ENCODE assay signal across 8 cellular contexts in genomic region chr6:111484655-111484974, GRCh38. TPM values are rescaled to one million over a fixed set of nuclear protein-coding genes. Genes with fewer than 3 reads are reported as not detected.
DNase-seq lines count a peak whose midpoint lies in the region; TF ChIP-seq lines count a peak whose summit lies in the region.

No MANE protein-coding gene starts in this region.

- H3K9me3 ChIP-seq in suprapubic skin, result no peaks in the 10 kb centered on the region

- H3K4me1 ChIP-seq in suprapubic skin, result peaks cover 21% of the 10 kb centered on the region

- TF ChIP-seq POLR2A in suprapubic skin (IDR thresholded peaks at IDR 0.05), result no peak

- no peaks in the 10 kb centered on the region for H3K27me3 Mint-ChIP-seq in activated T-helper 1 cell treated with anti-CD3 and anti-CD28 coated beads, Interleukin-12 subunit alpha, Interleukin-12 subunit beta, Interleukin-2, Interleukin-4 antibody, amounts not matched to agents 30 ng/mL and 10 ng/mL and 1 ng/mL, durations not matched to agents 14 hours and 24 hours and 36 hours (ENCODE audit: insufficient read depth)
- peaks cover 13 to 21% (median 14%) of the 10 kb centered on the region in 3 donors for H3K27me3 Mint-ChIP-seq in immature natural killer cell (ENCODE audit: low read depth in 3 of 3)

- no peak for DNase-seq in AG09309 (ENCODE audit: low read depth)
- no peak for DNase-seq in HL-60 (ENCODE audit: low read depth in 1 of 2, low spot score in 1 of 2)
- DNase-seq in activated T-helper 1 cell treated with anti-CD3 and anti-CD28 coated beads, Interleukin-12 subunit alpha, Interleukin-12 subunit beta, Interleukin-2, Interleukin-4 antibody, amounts not matched to agents 30 ng/mL and 10 ng/mL and 1 ng/mL, durations not matched to agents 14 hours and 24 hours and 36 hours (ENCODE audit: low spot score), result no peak
- DNase-seq in immature natural killer cell, result no peak
- DNase-seq in suprapubic skin (ENCODE audit: low spot score in 2 of 2), result no peak
- DNase-seq in HK-2 (ENCODE audit: unreplicated experiment), result no peak
- no peak for DNase-seq in activated CD8-positive, alpha-beta memory T cell treated with anti-CD3 and anti-CD28 coated beads, Interleukin-2, amount 50 U/mL, for 4 hours
- DNase-seq in stimulated activated naive CD4-positive, alpha-beta T cell treated with Interleukin-2 at 50 U/mL for 16 hours (lab: John Stamatoyannopoulos, UW), result no peak

- no peak for TF ChIP-seq EP300 in suprapubic skin (IDR thresholded peaks at IDR 0.05)

- intact Hi-C loops in activated T-helper 1 cell treated with anti-CD3 and anti-CD28 coated beads, Interleukin-12 subunit alpha, Interleukin-12 subunit beta, Interleukin-2, Interleukin-4 antibody, amounts not matched to agents 30 ng/mL and 10 ng/mL and 1 ng/mL, durations not matched to agents 14 hours and 24 hours and 36 hours (cut with micrococcal nuclease), result loop anchor here (1.0 to 5.0 kb wide), 8 partner anchors 49 to 607 kb away; partner anchors contain the start of gene SLC16A10

- H3K27ac ChIP-seq in HL-60 (replicated peaks) (peak overlapping the region; percentile 96), suprapubic skin (peak overlapping the region; percentile 99)

- TF ChIP-seq CTCF in AG09309 (IDR thresholded peaks at IDR 0.05; ENCODE audit: control insufficient read depth, insufficient read depth, low read depth, low read length, missing control alignments) (no peak), HL-60 (IDR thresholded peaks at IDR 0.05; ENCODE audit: insufficient read depth, low read length) (no peak), suprapubic skin (IDR thresholded peaks at IDR 0.05) (no peak)

- H3K4me3 ChIP-seq in AG09309 (ENCODE audit: control insufficient read depth, low read depth, low read length) (peak overlapping the region; percentile 79), HL-60 (replicated peaks; ENCODE audit: insufficient read depth, low read length) (peak overlapping the region; percentile 78), suprapubic skin (peak overlapping the region; percentile 85)

- peak overlapping the region; percentile 89 for H3K4me3 Mint-ChIP-seq in activated T-helper 1 cell treated with anti-CD3 and anti-CD28 coated beads, Interleukin-12 subunit alpha, Interleukin-12 subunit beta, Interleukin-2, Interleukin-4 antibody, amounts not matched to agents 30 ng/mL and 10 ng/mL and 1 ng/mL, durations not matched to agents 14 hours and 24 hours and 36 hours
- peak overlapping the region; percentile 98 to 100 (median 99) for H3K4me3 Mint-ChIP-seq in immature natural killer cell

- peak overlapping the region; percentile 98 for H3K27ac Mint-ChIP-seq in activated T-helper 1 cell treated with anti-CD3 and anti-CD28 coated beads, Interleukin-12 subunit alpha, Interleukin-12 subunit beta, Interleukin-2, Interleukin-4 antibody, amounts not matched to agents 30 ng/mL and 10 ng/mL and 1 ng/mL, durations not matched to agents 14 hours and 24 hours and 36 hours
- H3K27ac Mint-ChIP-seq in immature natural killer cell, result peak overlapping the region; percentile 98 to 100 (median 99)

- H3K9me3 Mint-ChIP-seq in activated T-helper 1 cell treated with anti-CD3 and anti-CD28 coated beads, Interleukin-12 subunit alpha, Interleukin-12 subunit beta, Interleukin-2, Interleukin-4 antibody, amounts not matched to agents 30 ng/mL and 10 ng/mL and 1 ng/mL, durations not matched to agents 14 hours and 24 hours and 36 hours, result peaks cover 5% of the 10 kb centered on the region
- H3K9me3 Mint-ChIP-seq in immature natural killer cell, result no peaks in the 10 kb centered on the region

- 14% methylated on average over 7 of the region's 7 CpGs for WGBS in suprapubic skin

- H3K36me3 Mint-ChIP-seq in activated T-helper 1 cell treated with anti-CD3 and anti-CD28 coated beads, Interleukin-12 subunit alpha, Interleukin-12 subunit beta, Interleukin-2, Interleukin-4 antibody, amounts not matched to agents 30 ng/mL and 10 ng/mL and 1 ng/mL, durations not matched to agents 14 hours and 24 hours and 36 hours (ENCODE audit: low read depth), result peaks cover 7% of the 10 kb centered on the region
- H3K36me3 Mint-ChIP-seq in immature natural killer cell, result no peaks in the 10 kb centered on the region

- H3K4me1 Mint-ChIP-seq in activated T-helper 1 cell treated with anti-CD3 and anti-CD28 coated beads, Interleukin-12 subunit alpha, Interleukin-12 subunit beta, Interleukin-2, Interleukin-4 antibody, amounts not matched to agents 30 ng/mL and 10 ng/mL and 1 ng/mL, durations not matched to agents 14 hours and 24 hours and 36 hours (ENCODE audit: low read depth), result peaks cover 55% of the 10 kb centered on the region
- peaks cover 43 to 48% of the 10 kb centered on the region in 2 donors for H3K4me1 Mint-ChIP-seq in immature natural killer cell

- H3K36me3 ChIP-seq in suprapubic skin, result no peaks in the 10 kb centered on the region

- H3K27me3 ChIP-seq in HL-60 (ENCODE audit: insufficient read depth, poor library complexity, severe bottlenecking) (no peaks in the 10 kb centered on the region), suprapubic skin (no peaks in the 10 kb centered on the region)

RNA-seq across cellular contexts. Expression of gene REV3L, which starts 1.6 kb away (rescaled TPM):
- total RNA-seq in activated T-helper 1 cell treated with anti-CD3 and anti-CD28 coated beads, Interleukin-12 subunit alpha, Interleukin-12 subunit beta, Interleukin-2, Interleukin-4 antibody, amounts not matched to agents 30 ng/mL and 10 ng/mL and 1 ng/mL, durations not matched to agents 14 hours and 24 hours and 36 hours, result 18.3 and 23.3 TPM in 2 replicates
- 10 to 100 TPM in 1 of 3 donors, 1 to 10 TPM in 1, under 1 TPM in 1; 0.75 to 18.3 (median 9.0) TPM for polyA plus RNA-seq in immature natural killer cell
- total RNA-seq in suprapubic skin, result 10 to 100 TPM; 15.7 to 47.5 (median 21.5) TPM
